In the genomic region with DNA sequence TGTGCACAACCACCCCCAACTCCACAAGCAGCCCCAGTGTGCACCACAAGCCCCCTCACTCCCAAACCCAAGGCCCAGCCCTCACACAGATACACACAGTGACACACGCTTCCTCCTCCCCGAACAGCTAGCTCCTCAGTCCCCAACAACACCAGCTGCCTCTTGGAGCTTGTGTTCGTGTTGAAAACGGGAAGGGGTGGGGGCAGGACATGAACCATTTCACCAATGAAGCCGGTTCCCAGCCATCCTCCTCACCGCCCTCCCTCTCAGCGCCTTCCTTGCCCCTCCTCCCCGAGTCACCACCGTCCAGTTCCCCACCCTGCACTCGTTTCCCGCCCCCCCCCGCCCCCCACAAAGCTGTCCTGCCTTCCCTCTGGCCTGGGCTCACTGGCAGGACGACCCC, we compare ENCODE assay signal across 8 cellular contexts. TPM values are rescaled to one million over a fixed set of nuclear protein-coding genes. Genes with fewer than 3 reads are reported as not detected.
DNase-seq lines count a peak whose midpoint lies in the region; ATAC-seq, FAIRE-seq and TF ChIP-seq lines count a peak whose summit lies in the region.

No MANE protein-coding gene starts in this region.

- H4K20me1 ChIP-seq in astrocyte (ENCODE audit: insufficient read depth, low read length) (no peaks in the 10 kb centered on the region), hepatocyte (ENCODE audit: insufficient read depth, poor library complexity, severe bottlenecking) (no peaks in the 10 kb centered on the region)

- H2AFZ ChIP-seq in astrocyte (ENCODE audit: low read depth, low read length) (peak overlapping the region; percentile 55), hepatocyte (peak overlapping the region; percentile 50)

- H3K27me3 ChIP-seq in astrocyte (ENCODE audit: insufficient read depth, low read length) (no peaks in the 10 kb centered on the region), hepatocyte (peaks cover 5% of the 10 kb centered on the region), psoas muscle (ENCODE audit: insufficient read depth in 3 of 3, low read length in 2 of 3) (peaks cover 0 to 45% (median 11%) of the 10 kb centered on the region in 3 donors)

- H3K4me3 ChIP-seq in astrocyte (ENCODE audit: insufficient read depth, low read depth, low read length): peak overlapping the region; percentile 16
- peak overlapping the region; percentile 44 for H3K4me3 ChIP-seq in hepatocyte
- peak overlapping the region; percentile 60 for H3K4me3 ChIP-seq in psoas muscle

- H3K36me3 ChIP-seq in astrocyte (ENCODE audit: insufficient read depth, low read length) (no peaks in the 10 kb centered on the region), hepatocyte (replicated peaks; ENCODE audit: insufficient read depth, low read depth) (no peaks in the 10 kb centered on the region), psoas muscle (ENCODE audit: insufficient read depth in 1 of 2, low read depth in 1 of 2) (no peaks in the 10 kb centered on the region)

- FAIRE-seq in astrocyte (lab: Jason Lieb, UNC): no peak

- ATAC-seq in psoas muscle (peak; percentile 26 to 61 (median 34)), HG03378 (IDR thresholded peaks at IDR 0.05; ENCODE audit: unreplicated experiment) (no peak)

- peak; percentile 16 for DNase-seq in stimulated activated CD4-positive, alpha-beta T cell treated with anti-CD3 and anti-CD28 coated beads, Interleukin-1b, Interleukin-23, amount 100 ng/mL, for 48 hours
- no peak for DNase-seq in stimulated activated CD4-positive, alpha-beta T cell treated with anti-CD3 and anti-CD28 coated beads, Interleukin-4, amount 100 ng/mL, for 1 hour
- DNase-seq in NCI-H69 (lab: John Stamatoyannopoulos, UW): peak; percentile 92
- peak; percentile 70 for DNase-seq in astrocyte (ENCODE audit: low read depth)
- DNase-seq in hepatocyte (ENCODE audit: low spot score): peak; percentile 73
- DNase-seq in psoas muscle: peak; percentile 72 to 78
- DNase-seq in KG1 (lab: John Stamatoyannopoulos, UW): no peak

- intact Hi-C loops in psoas muscle (cut with DNase I): loop anchor here in 1 of 2 donors (10.0 kb wide), 1 partner anchor 66 kb away; a partner anchor contains a TSS

- no peaks in the 10 kb centered on the region for H3K27me3 Mint-ChIP-seq in astrocyte (ENCODE audit: low read depth, unreplicated experiment)

- H3K79me2 ChIP-seq in astrocyte (ENCODE audit: insufficient read depth, low read length): no peaks in the 10 kb centered on the region
- H3K79me2 ChIP-seq in hepatocyte: no peaks in the 10 kb centered on the region

- WGBS in hepatocyte (ENCODE audit: low lambda C conversion rate, missing lambda C conversion rate): 3% methylated on average over 6 of the region's 13 CpGs
- 9 to 16% (median 15%) methylated on average over 9 to 13 of the region's 13 CpGs for WGBS in psoas muscle, 3 donors

- no peaks in the 10 kb centered on the region for H3K9me2 ChIP-seq in hepatocyte (replicated peaks; ENCODE audit: insufficient read depth)

- H3K4me1 Mint-ChIP-seq in astrocyte (ENCODE audit: low read depth, unreplicated experiment): peaks cover 27% of the 10 kb centered on the region

- H3K36me3 Mint-ChIP-seq in astrocyte (ENCODE audit: low read depth, unreplicated experiment): peaks cover 4% of the 10 kb centered on the region

- TF ChIP-seq CTCF in astrocyte (IDR thresholded peaks at IDR 0.05; ENCODE audit: insufficient read depth, low read depth, low read length) (no peak), hepatocyte (IDR thresholded peaks at IDR 0.05; ENCODE audit: poor library complexity) (no peak), psoas muscle (IDR thresholded peaks at IDR 0.05) (no peak)

- H3K4me1 ChIP-seq in astrocyte (ENCODE audit: insufficient read depth, low read length): peaks cover 15% of the 10 kb centered on the region
- peaks cover 10% of the 10 kb centered on the region for H3K4me1 ChIP-seq in hepatocyte (ENCODE audit: insufficient read depth)
- peaks cover 3% of the 10 kb centered on the region for H3K4me1 ChIP-seq in psoas muscle

- H3K27ac ChIP-seq in astrocyte (ENCODE audit: low read depth, low read length) (no peak overlapping the region), hepatocyte (no peak overlapping the region), psoas muscle (no peak overlapping the region)

- peak overlapping the region; percentile 23 for H3K27ac Mint-ChIP-seq in astrocyte (ENCODE audit: unreplicated experiment)

- H3K9me3 ChIP-seq in astrocyte (ENCODE audit: insufficient read depth, low read depth, low read length) (no peaks in the 10 kb centered on the region), hepatocyte (ENCODE audit: low read depth) (no peaks in the 10 kb centered on the region), psoas muscle (no peaks in the 10 kb centered on the region)

- peak overlapping the region; percentile 88 for H3K4me2 ChIP-seq in astrocyte (ENCODE audit: low read length)
- peak overlapping the region; percentile 88 for H3K4me2 ChIP-seq in hepatocyte

- no peaks in the 10 kb centered on the region for H3K9me3 Mint-ChIP-seq in astrocyte (ENCODE audit: unreplicated experiment)

- H3K4me3 Mint-ChIP-seq in astrocyte (ENCODE audit: unreplicated experiment): peak overlapping the region; percentile 79

- peak overlapping the region; percentile 59 for H3K9ac ChIP-seq in astrocyte (ENCODE audit: low read length)

RNA-seq across cellular contexts. Expression of a gene that starts 0.3 kb away (rescaled TPM):
- total RNA-seq in astrocyte (6.0 and 6.2 TPM in 2 replicates), hepatocyte (1.2 and 2.3 TPM in 2 replicates), psoas muscle (1 to 10 TPM in 3 of 4 donors, under 1 TPM in 1; 0.50 to 2.8 (median 1.2) TPM)
- polyA plus RNA-seq in hepatocyte (2.3 and 6.2 TPM in 2 replicates), psoas muscle (1 to 10 TPM in 1 of 3 donors, under 1 TPM in 2; 0.60 to 1.8 (median 0.61) TPM)

RNA-seq across cellular contexts. Expression of a gene that starts 6.9 kb away (rescaled TPM):
- total RNA-seq in astrocyte: 101 and 123 TPM in 2 replicates
- total RNA-seq in hepatocyte: 19.6 and 38.1 TPM in 2 replicates
- 38.6 and 47.3 TPM in 2 replicates for polyA plus RNA-seq in hepatocyte
- 1 to 10 TPM; 1.3 to 4.2 (median 3.2) TPM for total RNA-seq in psoas muscle
- 1 to 10 TPM in 2 of 3 donors, under 1 TPM in 1; 0.87 to 1.2 (median 1.1) TPM for polyA plus RNA-seq in psoas muscle

RNA-seq across cellular contexts. Expression of a gene that starts 19.5 kb away (rescaled TPM):
- total RNA-seq in astrocyte (14.5 and 16.6 TPM in 2 replicates), hepatocyte (1.6 and 2.6 TPM in 2 replicates), psoas muscle (under 1 TPM; 0.23 to 0.69 (median 0.33) TPM)
- polyA plus RNA-seq in hepatocyte (10.2 and 19.1 TPM in 2 replicates), psoas muscle (under 1 TPM; 0.13 to 0.60 (median 0.13) TPM)

RNA-seq across cellular contexts. Expression of a gene that starts 29.8 kb away (rescaled TPM):
- total RNA-seq in astrocyte: 2.3 and 3.2 TPM in 2 replicates
- 7.5 and 8.5 TPM in 2 replicates for total RNA-seq in hepatocyte
- polyA plus RNA-seq in hepatocyte: 18.2 and 20.6 TPM in 2 replicates
- total RNA-seq in psoas muscle: 1 to 10 TPM in 1 of 4 donors, under 1 TPM in 2, not detected in 1; 0.79 to 1.1 (median 0.92) TPM
- polyA plus RNA-seq in psoas muscle: 1 to 10 TPM in 1 of 3 donors, under 1 TPM in 2; 0.21 to 3.3 (median 0.56) TPM

RNA-seq across cellular contexts. Expression of a gene that starts 30.7 kb away (rescaled TPM):
- 144 and 146 TPM in 2 replicates for total RNA-seq in astrocyte
- total RNA-seq in hepatocyte: 60.5 and 61.6 TPM in 2 replicates
- polyA plus RNA-seq in hepatocyte: 73.7 and 78.9 TPM in 2 replicates
- total RNA-seq in psoas muscle: 100 to 1,000 TPM in 3 of 4 donors, 10 to 100 TPM in 1; 98.1 to 127 (median 112) TPM
- 10 to 100 TPM; 43.1 to 85.1 (median 49.5) TPM for polyA plus RNA-seq in psoas muscle

Comparison
In these comparisons a context has a peak if more than half of its experiments do, and no peak if none do; other contexts are left out.
1. DNase-seq: peak in stimulated activated CD4-positive, alpha-beta T cell treated with anti-CD3 and anti-CD28 coated beads, Interleukin-1b, Interleukin-23, amount 100 ng/mL, for 48 hours (single experiment), NCI-H69 (single experiment), astrocyte (single experiment), hepatocyte (single experiment) and psoas muscle (2 of 2); none in stimulated activated CD4-positive, alpha-beta T cell treated with anti-CD3 and anti-CD28 coated beads, Interleukin-4, amount 100 ng/mL, for 1 hour (single experiment) and KG1 (single experiment).
2. Peak in every context shown above with its lines, with median percentiles within 50 percentile points of each other: H3K4me3 ChIP-seq.